10 cellular contexts compared by ENCODE assay signal in the genomic region with DNA sequence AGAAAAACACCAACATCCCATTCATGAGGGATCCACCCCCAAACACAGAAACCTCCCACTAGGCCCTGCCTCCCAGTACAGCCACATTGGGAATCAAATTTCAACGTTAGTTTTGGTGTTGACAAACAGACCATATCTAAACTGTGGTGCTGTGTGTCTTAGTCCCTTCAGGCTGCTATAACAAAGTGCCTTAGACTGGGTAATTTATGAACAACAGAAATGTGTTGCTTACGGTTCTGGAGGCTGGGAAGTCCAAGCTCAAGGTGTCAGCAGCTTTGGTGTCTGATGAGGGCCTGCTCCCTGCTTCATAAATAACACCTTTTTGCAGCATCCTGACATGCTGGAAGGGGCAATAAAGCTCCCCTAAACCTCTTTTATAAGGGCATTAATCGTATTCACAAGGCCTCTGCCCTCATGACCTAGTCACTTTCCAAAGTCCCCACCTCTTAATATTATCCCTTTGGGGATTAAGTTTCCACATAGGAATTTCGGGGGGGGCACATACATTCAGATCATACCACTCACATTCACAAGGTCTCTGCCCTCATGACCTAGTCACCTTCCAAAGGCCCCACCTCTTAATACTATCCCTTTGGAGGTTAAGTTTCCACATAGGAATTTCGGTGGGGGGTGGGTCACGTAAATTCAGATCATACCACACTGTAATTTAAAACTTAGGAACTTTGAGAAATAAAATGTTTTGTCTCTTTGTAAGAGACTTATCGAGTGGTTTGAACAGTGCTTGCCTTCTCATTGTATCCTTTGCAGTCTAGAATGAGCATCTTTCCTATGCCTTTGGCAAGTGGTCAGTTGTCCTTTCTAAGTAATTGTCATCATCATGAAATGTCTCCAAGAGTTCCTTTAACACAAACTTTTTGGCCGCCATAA. TPM values are rescaled to one million over a fixed set of nuclear protein-coding genes. Genes with fewer than 3 reads are reported as not detected.
DNase-seq lines count a peak whose midpoint lies in the region; ATAC-seq, FAIRE-seq and TF ChIP-seq lines count a peak whose summit lies in the region.
"Had no signal": no experiment of that assay in that cellular context is flagged by ENCODE, and none has a peak within 500 bp of the region (broad histone marks: within the 10 kb centered on the region; RNA-seq: fewer than 3 reads in every experiment).

No MANE protein-coding gene starts in this region.

- CTCF ChIA-PET in A549 (lab: Yijun Ruan, JAX): interaction anchor here (0.6 to 7.8 kb wide), 11 partner anchors 8 to 1703 kb away, joined by 3 to 122 read pairs (median 5); a partner anchor contains a TSS
- CTCF ChIA-PET in activated CD4-positive, alpha-beta memory T cell treated with anti-CD3 and anti-CD28 coated beads for 36 hours (lab: Charles Lee): no interaction called here

- 6% methylated on average over 8 of the region's 8 CpGs for WGBS in A549 (ENCODE audit: missing lambda C conversion rate)

- H3K4me2 ChIP-seq in A549: peak overlapping the region; percentile 86
- H3K4me2 ChIP-seq: BLaER1 treated with 17β-estradiol and CSF1 and Interleukin-3, amounts not matched to agents 10 nM and 100 nM had no signal

- H3K9me3 Mint-ChIP-seq in activated CD4-positive, alpha-beta memory T cell treated with anti-CD3 and anti-CD28 coated beads for 36 hours: no peaks in the 10 kb centered on the region

- ATAC-seq in A549 (peak; percentile 55 to 72), GM19395 (IDR thresholded peaks at IDR 0.05; ENCODE audit: unreplicated experiment) (no peak)

- intact Hi-C loops in activated CD4-positive, alpha-beta memory T cell treated with anti-CD3 and anti-CD28 coated beads for 36 hours (cut with micrococcal nuclease): no loop called here

- no peaks in the 10 kb centered on the region for H3K27me3 Mint-ChIP-seq in activated CD4-positive, alpha-beta memory T cell treated with anti-CD3 and anti-CD28 coated beads for 36 hours

- TF ChIP-seq EP300 in A549 (IDR thresholded peaks at IDR 0.05): peak; percentile 72 to 82; a peak in 4 of 5 replicates

- H3K4me3 ChIP-seq in A549 (peak overlapping the region; percentile 30), coronary artery (no peak overlapping the region)
- H3K4me3 ChIP-seq: BLaER1 treated with 17β-estradiol and CSF1 and Interleukin-3, amounts not matched to agents 10 nM and 100 nM had no signal

- peaks cover 62% of the 10 kb centered on the region for H3K4me1 ChIP-seq in A549

- no peak overlapping the region for H3K4me3 Mint-ChIP-seq in activated CD4-positive, alpha-beta memory T cell treated with anti-CD3 and anti-CD28 coated beads for 36 hours

- no peak for TF ChIP-seq RAD21 in A549 (conservative IDR thresholded peaks at IDR 0.05 in 1 of 2, IDR thresholded peaks at IDR 0.05 in 1 of 2)

- H3K27ac ChIP-seq in A549: peak overlapping the region; percentile 84 to 87
- H3K27ac ChIP-seq in coronary artery: peak overlapping the region; percentile 23 to 71
- H3K27ac ChIP-seq: BLaER1 treated with 17β-estradiol and CSF1 and Interleukin-3, amounts not matched to agents 10 nM and 100 nM had no signal

- TF ChIP-seq CTCF in A549 (IDR thresholded peaks at IDR 0.05): no peak
- no peak for TF ChIP-seq CTCF in coronary artery (IDR thresholded peaks at IDR 0.05)

- no peak overlapping the region for H3K27ac Mint-ChIP-seq in activated CD4-positive, alpha-beta memory T cell treated with anti-CD3 and anti-CD28 coated beads for 36 hours

- no peak for TF ChIP-seq POLR2A in A549 (IDR thresholded peaks at IDR 0.05; ENCODE audit: low read length)

- peaks cover 56% of the 10 kb centered on the region for H3K36me3 Mint-ChIP-seq in activated CD4-positive, alpha-beta memory T cell treated with anti-CD3 and anti-CD28 coated beads for 36 hours

- DNase-seq in A549 (ENCODE audit: low read depth in 1 of 2, low spot score in 1 of 2) (peak in 1 of 2 experiments; percentile 92), NCI-H226 (peak; percentile 53), coronary artery (ENCODE audit: low spot score) (no peak), myocyte (ENCODE audit: low read depth) (peak; percentile 39)
- DNase-seq in activated CD4-positive, alpha-beta memory T cell treated with anti-CD3 and anti-CD28 coated beads for 36 hours: no peak
- no peak for DNase-seq in effector CD8-positive, alpha-beta T cell (lab: John Stamatoyannopoulos, UW)
- no peak for DNase-seq in activated CD4-positive, alpha-beta T cell treated with anti-CD3 and anti-CD28 coated beads for 4 hours
- DNase-seq: NCI-H1436 treated with DMSO at 0.1 percent for 48 hours had no signal

- no peak for FAIRE-seq in A549 (lab: Jason Lieb, UNC)

- POLR2A ChIA-PET in A549 (lab: Yijun Ruan, JAX): interaction anchor here (0.5 to 2.9 kb wide), 6 partner anchors 11 to 472 kb away, joined by 3 to 36 read pairs (median 6); a partner anchor contains a TSS
- POLR2A ChIA-PET in activated CD4-positive, alpha-beta memory T cell treated with anti-CD3 and anti-CD28 coated beads for 36 hours (lab: Charles Lee): no interaction called here

- peaks cover 8% of the 10 kb centered on the region; the same call in 1 of the 3 replicates for H3K9me3 ChIP-seq in A549

- H3K4me1 Mint-ChIP-seq in activated CD4-positive, alpha-beta memory T cell treated with anti-CD3 and anti-CD28 coated beads for 36 hours (ENCODE audit: low read depth): peaks cover 7% of the 10 kb centered on the region

TF ChIP-seq in A549, 52 proteins besides CTCF, POLR2A, EP300 and RAD21 (continues in another document):
- TF ChIP-seq SREBF2 (IDR thresholded peaks at IDR 0.05) (no peak), TP53 (CRISPR knock-in tag; IDR thresholded peaks at IDR 0.05) (0 out of 2 replicates have a peak, but pooled peaks have one; percentile 18), CHD2 (IDR thresholded peaks at IDR 0.05; ENCODE audit: low read length, partially characterized antibody) (no peak), RCOR1 (IDR thresholded peaks at IDR 0.05; ENCODE audit: low read depth, low read length) (no peak), NFE2L2 (conservative IDR thresholded peaks at IDR 0.05; ENCODE audit: low read length) (no peak), POLR2AphosphoS2 (conservative IDR thresholded peaks at IDR 0.05; ENCODE audit: low read length) (no peak), HOXA7 (CRISPR knock-in tag; IDR thresholded peaks at IDR 0.05) (no peak), FOSL2 (IDR thresholded peaks at IDR 0.05) (peak; percentile 46), FOSL2 (CRISPR knock-in tag; IDR thresholded peaks at IDR 0.05) (peak; percentile 75), SMC3 (IDR thresholded peaks at IDR 0.05) (no peak), HDAC2 (IDR thresholded peaks at IDR 0.05) (no peak), FOSB (CRISPR knock-in tag; IDR thresholded peaks at IDR 0.05) (no peak), HOXB13 (CRISPR knock-in tag; IDR thresholded peaks at IDR 0.05; ENCODE audit: low read depth) (peak; percentile 72; the same call in 1 of the 2 replicates), RARB (CRISPR knock-in tag; IDR thresholded peaks at IDR 0.05) (peak; percentile 83), ZNF302 (CRISPR knock-in tag; IDR thresholded peaks at IDR 0.05) (peak; percentile 67; the same call in 1 of the 2 replicates), BHLHE40 (IDR thresholded peaks at IDR 0.05; ENCODE audit: low read depth, low read length) (no peak), RFX5 (IDR thresholded peaks at IDR 0.05) (no peak), MYC (IDR thresholded peaks at IDR 0.05; ENCODE audit: borderline replicate concordance, low read length) (0 out of 2 replicates have a peak, but pooled peaks have one; percentile 14), ZC3H11A (IDR thresholded peaks at IDR 0.05) (no peak)
- TF ChIP-seq, protein P1, sequence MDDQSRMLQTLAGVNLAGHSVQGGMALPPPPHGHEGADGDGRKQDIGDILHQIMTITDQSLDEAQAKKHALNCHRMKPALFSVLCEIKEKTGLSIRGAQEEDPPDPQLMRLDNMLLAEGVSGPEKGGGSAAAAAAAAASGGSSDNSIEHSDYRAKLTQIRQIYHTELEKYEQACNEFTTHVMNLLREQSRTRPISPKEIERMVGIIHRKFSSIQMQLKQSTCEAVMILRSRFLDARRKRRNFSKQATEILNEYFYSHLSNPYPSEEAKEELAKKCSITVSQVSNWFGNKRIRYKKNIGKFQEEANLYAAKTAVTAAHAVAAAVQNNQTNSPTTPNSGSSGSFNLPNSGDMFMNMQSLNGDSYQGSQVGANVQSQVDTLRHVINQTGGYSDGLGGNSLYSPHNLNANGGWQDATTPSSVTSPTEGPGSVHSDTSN (IDR thresholded peaks at IDR 0.05): 0 out of 2 replicates have a peak, but pooled peaks have one; percentile 56
- TF ChIP-seq, protein P2, sequence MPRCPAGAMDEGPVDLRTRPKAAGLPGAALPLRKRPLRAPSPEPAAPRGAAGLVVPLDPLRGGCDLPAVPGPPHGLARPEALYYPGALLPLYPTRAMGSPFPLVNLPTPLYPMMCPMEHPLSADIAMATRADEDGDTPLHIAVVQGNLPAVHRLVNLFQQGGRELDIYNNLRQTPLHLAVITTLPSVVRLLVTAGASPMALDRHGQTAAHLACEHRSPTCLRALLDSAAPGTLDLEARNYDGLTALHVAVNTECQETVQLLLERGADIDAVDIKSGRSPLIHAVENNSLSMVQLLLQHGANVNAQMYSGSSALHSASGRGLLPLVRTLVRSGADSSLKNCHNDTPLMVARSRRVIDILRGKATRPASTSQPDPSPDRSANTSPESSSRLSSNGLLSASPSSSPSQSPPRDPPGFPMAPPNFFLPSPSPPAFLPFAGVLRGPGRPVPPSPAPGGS (IDR thresholded peaks at IDR 0.05): no peak; the same call in 2 of the 3 replicates

RNA-seq across cellular contexts. Expression of a gene that starts 27.6 kb away (rescaled TPM):
- 49.8 and 50.1 TPM in 2 replicates for polyA plus RNA-seq in A549 (2011; rRNA removed)
- polyA plus RNA-seq in A549 (2012; cell fraction: cytosol; rRNA removed): 11.6 and 12.2 TPM in 2 replicates
- 8.4 and 11.3 TPM in 2 replicates for polyA plus RNA-seq in A549 (2012; cell fraction: nucleus; rRNA removed)
- 14.0 to 14.9 TPM (median 14.6 TPM) in 3 replicates for polyA plus RNA-seq in A549 (2017; fragmentation: RNase III; extraction: RNeasy Plus Mini Kit Qiagen cat#74134 plus additional on column Dnase treatment)
- 40.2 and 42.9 TPM in 2 replicates for polyA minus RNA-seq in A549 (2011; rRNA and poly(A)+ RNA removed)
- total RNA-seq in myocyte: 9.8 and 11.4 TPM in 2 replicates
- polyA plus RNA-seq in myocyte (2012): 4.4 TPM
- total RNA-seq in activated CD4-positive, alpha-beta memory T cell treated with anti-CD3 and anti-CD28 coated beads for 36 hours: 10 to 100 TPM; 20.8 to 21.0 TPM

RNA-seq across cellular contexts. Expression of a gene that starts 32.6 kb away (rescaled TPM):
- polyA plus RNA-seq in A549 (2011; rRNA removed): 28.9 and 29.6 TPM in 2 replicates
- polyA plus RNA-seq in A549 (2012; cell fraction: cytosol; rRNA removed): 22.4 and 26.1 TPM in 2 replicates
- 63.6 and 79.2 TPM in 2 replicates for polyA plus RNA-seq in A549 (2012; cell fraction: nucleus; rRNA removed)
- 14.9 to 16.6 TPM (median 15.7 TPM) in 3 replicates for polyA plus RNA-seq in A549 (2017; fragmentation: RNase III; extraction: RNeasy Plus Mini Kit Qiagen cat#74134 plus additional on column Dnase treatment)
- polyA minus RNA-seq in A549 (2011; rRNA and poly(A)+ RNA removed): 39.7 and 51.2 TPM in 2 replicates
- total RNA-seq in myocyte: 12.7 and 13.1 TPM in 2 replicates
- polyA plus RNA-seq in myocyte (2012): 6.5 TPM
- total RNA-seq in activated CD4-positive, alpha-beta memory T cell treated with anti-CD3 and anti-CD28 coated beads for 36 hours: 10 to 100 TPM; 12.4 to 14.9 TPM

Comparison
In these comparisons a context has a peak if more than half of its experiments do, and no peak if none do; other contexts are left out.
1. DNase-seq: peak in NCI-H226 (single experiment) and myocyte (single experiment); none in coronary artery (single experiment), activated CD4-positive, alpha-beta memory T cell treated with anti-CD3 and anti-CD28 coated beads for 36 hours (single experiment), effector CD8-positive, alpha-beta T cell (single experiment) and activated CD4-positive, alpha-beta T cell treated with anti-CD3 and anti-CD28 coated beads for 4 hours (0 of 2).